ENCODE assay signal across 9 cellular contexts in genomic region chr9:70411141-70411929, GRCh38. TPM values are rescaled to one million over a fixed set of nuclear protein-coding genes. Genes with fewer than 3 reads are reported as not detected.
A peak's percentile ranks its signal among the peaks of the same experiment; 100 is the strongest.
DNase-seq lines count a peak whose midpoint lies in the region; ATAC-seq lines count a peak whose summit lies in the region.
"Had no signal": no experiment of that assay in that cellular context is flagged by ENCODE, and none has a peak within 500 bp of the region (broad histone marks: within the 10 kb centered on the region; RNA-seq: fewer than 3 reads in every experiment).

No MANE protein-coding gene starts in this region.

- DNase-seq in NCI-H2171 treated with DMSO at 0.1 percent for 48 hours (lab: John Stamatoyannopoulos, UW) (peak; percentile 22), NCI-H2171 (lab: John Stamatoyannopoulos, UW) (no peak), dermis microvascular lymphatic vessel endothelial cell (ENCODE audit: low read depth in 2 of 2) (peak; percentile 65 to 82), lung microvascular endothelial cell (ENCODE audit: low read depth in 2 of 2) (peak; percentile 81 to 87)
- peak; percentile 59 to 61 for DNase-seq in activated CD4-positive, alpha-beta T cell treated with anti-CD3 and anti-CD28 coated beads for 4 hours
- peak; percentile 52 for DNase-seq in stimulated activated naive CD4-positive, alpha-beta T cell treated with Interleukin-2 at 50 U/mL for 16 hours (lab: John Stamatoyannopoulos, UW)
- DNase-seq: DND-41 had no signal

- ATAC-seq in GM18873 (IDR thresholded peaks at IDR 0.05; ENCODE audit: low FRiP score, unreplicated experiment) (no peak), HG03520 (IDR thresholded peaks at IDR 0.05; ENCODE audit: unreplicated experiment) (no peak)

RNA-seq across cellular contexts. Expression of gene KLF9, which starts 3.1 kb away (rescaled TPM):
- total RNA-seq in dermis microvascular lymphatic vessel endothelial cell = 16.7 and 20.7 TPM in 2 replicates
- total RNA-seq in lung microvascular endothelial cell = 13.3 and 23.2 TPM in 2 replicates
